8 cellular contexts compared by ENCODE assay signal in the genomic region with DNA sequence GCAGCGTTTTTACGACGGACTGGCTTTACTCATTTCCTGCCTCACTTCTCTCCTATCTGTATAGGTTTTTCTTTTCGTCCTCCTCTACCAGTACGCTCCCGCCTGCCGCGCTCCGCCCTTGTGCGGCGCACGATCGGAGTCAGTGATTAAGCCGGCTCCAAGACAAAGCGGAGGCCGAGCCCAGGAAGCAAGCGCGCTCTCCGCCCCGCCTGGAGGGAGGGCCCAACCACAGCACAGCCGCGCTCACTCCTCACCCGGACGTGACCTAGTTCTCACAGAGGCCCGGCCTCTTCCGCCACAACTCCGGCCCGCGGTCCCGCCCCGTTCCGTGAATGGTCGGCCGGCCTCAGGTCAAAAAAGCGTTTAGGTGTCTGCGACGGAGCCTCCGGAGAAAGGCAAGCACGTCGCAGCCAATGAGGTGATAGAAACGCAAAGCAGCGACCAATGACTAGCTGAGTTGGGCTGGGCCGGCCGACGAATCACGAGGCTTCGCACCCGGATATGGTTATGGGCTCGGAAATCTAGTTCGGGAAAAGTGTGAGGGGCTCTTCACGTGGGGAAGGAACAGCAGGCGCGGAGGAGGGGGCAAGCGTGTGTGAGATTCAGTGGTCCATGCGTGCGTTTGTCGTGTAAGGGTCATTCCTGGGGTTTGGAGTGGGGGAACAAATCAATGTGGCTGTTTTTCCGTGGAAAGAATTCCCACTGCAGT. TPM values are rescaled to one million over a fixed set of nuclear protein-coding genes. Genes with fewer than 3 reads are reported as not detected.
A peak's percentile ranks its signal among the peaks of the same experiment; 100 is the strongest.
DNase-seq lines count a peak whose midpoint lies in the region; ATAC-seq, FAIRE-seq and TF ChIP-seq lines count a peak whose summit lies in the region.

A gene with protein sequence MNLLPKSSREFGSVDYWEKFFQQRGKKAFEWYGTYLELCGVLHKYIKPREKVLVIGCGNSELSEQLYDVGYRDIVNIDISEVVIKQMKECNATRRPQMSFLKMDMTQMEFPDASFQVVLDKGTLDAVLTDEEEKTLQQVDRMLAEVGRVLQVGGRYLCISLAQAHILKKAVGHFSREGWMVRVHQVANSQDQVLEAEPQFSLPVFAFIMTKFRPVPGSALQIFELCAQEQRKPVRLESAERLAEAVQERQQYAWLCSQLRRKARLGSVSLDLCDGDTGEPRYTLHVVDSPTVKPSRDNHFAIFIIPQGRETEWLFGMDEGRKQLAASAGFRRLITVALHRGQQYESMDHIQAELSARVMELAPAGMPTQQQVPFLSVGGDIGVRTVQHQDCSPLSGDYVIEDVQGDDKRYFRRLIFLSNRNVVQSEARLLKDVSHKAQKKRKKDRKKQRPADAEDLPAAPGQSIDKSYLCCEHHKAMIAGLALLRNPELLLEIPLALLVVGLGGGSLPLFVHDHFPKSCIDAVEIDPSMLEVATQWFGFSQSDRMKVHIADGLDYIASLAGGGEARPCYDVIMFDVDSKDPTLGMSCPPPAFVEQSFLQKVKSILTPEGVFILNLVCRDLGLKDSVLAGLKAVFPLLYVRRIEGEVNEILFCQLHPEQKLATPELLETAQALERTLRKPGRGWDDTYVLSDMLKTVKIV (plus strand): TSS at position 494 of the 709 bp plus-strand sequence. CDS start 308 bp downstream, outside the sequence.

- peaks cover 56 to 61% (median 60%) of the 10 kb centered on the region in 3 donors for H3K4me1 Mint-ChIP-seq in T-cell

- peak; percentile 99 for ATAC-seq in HG02840 (IDR thresholded peaks at IDR 0.05; ENCODE audit: low FRiP score, unreplicated experiment)
- ATAC-seq in T-cell (replicated peaks in 1 of 4): peak; percentile 91 to 96 (median 94)

- CTCF ChIA-PET in T-cell (lab: Charles Lee): interaction anchor here in 1 of 2 donors (1.0 to 2.1 kb wide), 3 partner anchors 38 to 296 kb away, joined by 3 to 9 read pairs (median 3); a partner anchor contains a TSS

- H3K9me3 ChIP-seq in cardiac muscle cell (ENCODE audit: low read depth) (no peaks in the 10 kb centered on the region), parathyroid adenoma (ENCODE audit: control insufficient read depth, low read length) (no peaks in the 10 kb centered on the region), tibial nerve (no peaks in the 10 kb centered on the region)

- H3K4me3 ChIP-seq in cardiac muscle cell (peak within 1 kb of the TSS; percentile 75), parathyroid adenoma (ENCODE audit: low read depth, low read length) (peak within 1 kb of the TSS; percentile 91), tibial nerve (peak within 1 kb of the TSS; percentile 53 to 75 (median 66))

- FAIRE-seq in GM12891 (lab: Jason Lieb, UNC): peak; percentile 99

- H3K36me3 ChIP-seq in cardiac muscle cell: peaks cover 5% of the 10 kb centered on the region
- H3K36me3 ChIP-seq in parathyroid adenoma (ENCODE audit: control insufficient read depth, insufficient read depth, low read length): no peaks in the 10 kb centered on the region
- H3K36me3 ChIP-seq in tibial nerve: peaks cover 5 to 30% (median 10%) of the 10 kb centered on the region in 3 donors

- H3K27me3 ChIP-seq in cardiac muscle cell: no peaks in the 10 kb centered on the region
- H3K27me3 ChIP-seq in parathyroid adenoma (ENCODE audit: control insufficient read depth, insufficient read depth, low read length): no peaks in the 10 kb centered on the region
- no peaks in the 10 kb centered on the region for H3K27me3 ChIP-seq in tibial nerve

- peak; percentile 89 to 98 for TF ChIP-seq EP300 in tibial nerve (IDR thresholded peaks at IDR 0.05)

- peak within 1 kb of the TSS; percentile 90 for H2AFZ ChIP-seq in parathyroid adenoma

- no peak for TF ChIP-seq CTCF in cardiac muscle cell (IDR thresholded peaks at IDR 0.05; ENCODE audit: low read depth, low read length)
- no peak for TF ChIP-seq CTCF in parathyroid adenoma (IDR thresholded peaks at IDR 0.05)
- peak in 3 of 5 experiments; percentile 7 to 43 (median 20) for TF ChIP-seq CTCF in tibial nerve (IDR thresholded peaks at IDR 0.05)

- H3K27me3 Mint-ChIP-seq in T-cell: no peaks in the 10 kb centered on the region

- peak within 1 kb of the TSS; percentile 93 to 99 for H3K27ac Mint-ChIP-seq in T-cell

- TF ChIP-seq POLR2A in GM12891 (IDR thresholded peaks at IDR 0.05; ENCODE audit: low read depth, low read length): peak; percentile 88
- TF ChIP-seq POLR2A in tibial nerve (IDR thresholded peaks at IDR 0.05): peak; percentile 92 to 97

- POLR2A ChIA-PET in T-cell (lab: Charles Lee): interaction anchor here (1.0 to 2.6 kb wide), 3 partner anchors 38 to 202 kb away, joined by 3 to 10 read pairs (median 3); no protein-coding TSS in a partner anchor

- H3K27ac ChIP-seq in adipose tissue (ENCODE audit: low read depth, low read length) (no peak within 1 kb of the TSS), cardiac muscle cell (peak within 1 kb of the TSS; percentile 93), parathyroid adenoma (peak within 1 kb of the TSS; percentile 86), tibial nerve (peak within 1 kb of the TSS; percentile 71 to 91 (median 85))

- H3K4me1 ChIP-seq in cardiac muscle cell (ENCODE audit: low read depth): no peaks in the 10 kb centered on the region
- H3K4me1 ChIP-seq in parathyroid adenoma: no peaks in the 10 kb centered on the region
- H3K4me1 ChIP-seq in tibial nerve: peaks cover 0 to 44% (median 6%) of the 10 kb centered on the region in 4 donors

- H3K36me3 Mint-ChIP-seq in T-cell: peaks cover 30% of the 10 kb centered on the region

- peak within 1 kb of the TSS; percentile 92 for H3K4me2 ChIP-seq in parathyroid adenoma (ENCODE audit: low read length)

- 0 to 1% (median 0%) methylated on average over 58 of the region's 58 CpGs for WGBS in adipose tissue, 3 donors
- WGBS in tibial nerve, 2 donors: 1% methylated on average over 58 of the region's 58 CpGs

- H3K9ac ChIP-seq in parathyroid adenoma: peak within 1 kb of the TSS; percentile 37

- DNase-seq in GM12891 (ENCODE audit: insufficient read length, low spot score) (peak; percentile 88), NCI-H1436 treated with DMSO at 0.1 percent for 48 hours (lab: John Stamatoyannopoulos, UW) (peak; percentile 97), T-cell (peak; percentile 95 to 100 (median 98)), cardiac muscle cell (ENCODE audit: low read depth in 1 of 2, low spot score in 1 of 2) (peak; percentile 100), tibial nerve (ENCODE audit: low spot score in 2 of 2) (peak; percentile 96)

- H3K4me3 Mint-ChIP-seq in T-cell: peak within 1 kb of the TSS; percentile 97 to 100 (median 98)

- H3K9me3 Mint-ChIP-seq in T-cell: no peaks in the 10 kb centered on the region

- H3K79me2 ChIP-seq in parathyroid adenoma: no peaks in the 10 kb centered on the region

TF ChIP-seq in GM12891, 5 proteins besides CTCF, POLR2A, EP300 and RAD21:
- TF ChIP-seq POU2F2 (IDR thresholded peaks at IDR 0.05; ENCODE audit: low read depth, low read length): peak; percentile 61; the same call in 1 of the 2 replicates
- TF ChIP-seq POLR2AphosphoS5 (IDR thresholded peaks at IDR 0.05; ENCODE audit: low read depth, low read length): peak; percentile 82
- TF ChIP-seq PAX5 (IDR thresholded peaks at IDR 0.05; ENCODE audit: insufficient read depth, low read length, severe bottlenecking): no peak
- TF ChIP-seq SPI1 (IDR thresholded peaks at IDR 0.05; ENCODE audit: low read depth, low read length): no peak
- TF ChIP-seq TAF1 (IDR thresholded peaks at IDR 0.05; ENCODE audit: low read depth, low read length): peak; percentile 85

RNA-seq across cellular contexts. Expression of the gene that starts here (rescaled TPM):
- polyA plus RNA-seq in GM12891 (2012; ENCODE audit: low read depth, missing spikeins): 23.3 TPM
- total RNA-seq in T-cell: 10 to 100 TPM; 16.0 to 37.6 (median 35.2) TPM
- 10 to 100 TPM; 12.4 to 15.5 (median 15.5) TPM for polyA plus RNA-seq in adipose tissue
- total RNA-seq in cardiac muscle cell: 17.2 and 21.6 TPM in 2 replicates
- 19.1 and 33.3 TPM in 2 replicates for polyA plus RNA-seq in cardiac muscle cell
- total RNA-seq in tibial nerve: 10 to 100 TPM; 21.3 to 28.7 (median 24.4) TPM

Comparison
In these comparisons a context has a peak if more than half of its experiments do, and no peak if none do; other contexts are left out.
1. CTCF ChIP-seq: peak in tibial nerve (3 of 5); none in cardiac muscle cell (single experiment) and parathyroid adenoma (single experiment).
2. Peak in every context shown above with its lines, with median percentiles within 50 percentile points of each other: DNase-seq and H3K4me3 ChIP-seq.